15 cellular contexts compared by ENCODE assay signal in genomic region chr12:34400423-34400881, GRCh38.
DNase-seq lines count a peak whose midpoint lies in the region; ATAC-seq lines count a peak whose summit lies in the region.
"Had no signal": no experiment of that assay in that cellular context is flagged by ENCODE, and none has a peak within 500 bp of the region (broad histone marks: within the 10 kb centered on the region; RNA-seq: fewer than 3 reads in every experiment).

No MANE protein-coding gene starts in this region.

- intact Hi-C loops in aorta (cut with DNase I) = no loop called here

- H3K36me3 ChIP-seq in aorta (ENCODE audit: control insufficient read depth in 1 of 2, insufficient read depth in 2 of 2, low read length in 1 of 2) = no peaks in the 10 kb centered on the region
- H3K36me3 ChIP-seq: BLaER1, esophagus squamous epithelium had no signal

- no peaks in the 10 kb centered on the region for H3K27me3 ChIP-seq in aorta (ENCODE audit: control insufficient read depth in 1 of 2, insufficient read depth in 2 of 2, low read length in 1 of 2)
- H3K27me3 ChIP-seq: BLaER1, esophagus squamous epithelium had no signal

- H3K4me3 ChIP-seq in aorta (ENCODE audit: low read length in 2 of 2) = no peak overlapping the region
- H3K4me3 ChIP-seq: BLaER1, esophagus squamous epithelium had no signal

- H3K4me1 ChIP-seq in aorta (ENCODE audit: control insufficient read depth in 1 of 2, insufficient read depth in 2 of 2, low read length in 2 of 2) = no peaks in the 10 kb centered on the region
- H3K4me1 ChIP-seq: esophagus squamous epithelium had no signal

- 71 to 74% methylated on average over 12 of the region's 12 CpGs for WGBS in aorta, 2 donors

- ATAC-seq in aorta (ENCODE audit: low FRiP score) = no peak
- ATAC-seq: stimulated activated naive B cell treated with anti-CD40 and anti-IgM and Interleukin-4, amounts not matched to agents 10 μg/mL and 1 μg/mL and 100 μg/mL, for 72 hours; T-helper 17 cell had no signal

- no peak overlapping the region for H3K27ac ChIP-seq in aorta (ENCODE audit: low read depth in 1 of 2, low read length in 2 of 2)
- H3K27ac ChIP-seq: BLaER1, esophagus squamous epithelium had no signal

- peaks cover 5% of the 10 kb centered on the region for H3K9me3 ChIP-seq in aorta (ENCODE audit: control insufficient read depth, low read length)

- peak; percentile 1 for DNase-seq in stimulated activated CD4-positive, alpha-beta T cell treated with anti-CD3 and anti-CD28 coated beads, Interleukin-4, amount 100 ng/mL, for 24 hours
- no peak for DNase-seq in stimulated activated CD4-positive, alpha-beta T cell treated with anti-CD3 and anti-CD28 coated beads, Interleukin-15, amount 100 ng/mL, for 24 hours
- peak; percentile 25 for DNase-seq in ecto neural progenitor cell (ENCODE audit: low spot score)
- DNase-seq in mucosa of gallbladder (ENCODE audit: low spot score) = peak; percentile 4
- DNase-seq in aorta = peak; percentile 9 to 53
- DNase-seq in HUDEP-2 (lab: John Stamatoyannopoulos, UW; ENCODE audit: unreplicated experiment in 76 of 76) = no peak
- no peak for DNase-seq in cortex of kidney (lab: John Stamatoyannopoulos, UW)
- no peak for DNase-seq in SW480 (ENCODE audit: low spot score)
- DNase-seq: esophagus squamous epithelium; Karpas-422; NCI-H187; stimulated activated CD4-positive, alpha-beta T cell treated with anti-CD3 and anti-CD28 coated beads, Interleukin-4, amount 100 ng/mL, for 4 hours had no signal

Comparison
In these comparisons a context has a peak if more than half of its experiments do, and no peak if none do; other contexts are left out.
1. DNase-seq: peak in stimulated activated CD4-positive, alpha-beta T cell treated with anti-CD3 and anti-CD28 coated beads, Interleukin-4, amount 100 ng/mL, for 24 hours (single experiment), ecto neural progenitor cell (single experiment), mucosa of gallbladder (single experiment) and aorta (2 of 2); none in stimulated activated CD4-positive, alpha-beta T cell treated with anti-CD3 and anti-CD28 coated beads, Interleukin-15, amount 100 ng/mL, for 24 hours (single experiment), HUDEP-2 (0 of 76), cortex of kidney (single experiment) and SW480 (single experiment).